Comparison of ENCODE assay signal across 20 cellular contexts in the genomic region with DNA sequence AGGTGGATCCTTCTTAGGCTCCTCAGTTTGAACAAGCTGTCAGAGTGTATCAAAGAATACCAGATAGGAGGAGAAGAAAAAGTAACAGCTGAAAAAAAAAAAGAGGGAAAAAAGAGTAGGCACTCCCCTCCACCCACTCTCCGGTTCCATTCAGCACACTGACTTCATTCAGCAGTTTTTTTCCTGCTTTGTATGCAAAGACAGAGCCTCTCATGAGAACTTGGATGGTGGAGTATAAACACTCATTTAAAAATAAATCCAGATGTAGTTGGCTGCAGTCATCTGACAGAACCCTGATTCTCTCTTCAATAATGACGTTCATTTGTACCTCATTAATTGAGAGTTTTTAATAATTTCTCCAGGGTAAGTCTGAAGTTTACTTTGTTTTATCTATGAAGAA.
"Had no signal": no experiment of that assay in that cellular context is flagged by ENCODE, and none has a peak within 500 bp of the region (broad histone marks: within the 10 kb centered on the region; RNA-seq: fewer than 3 reads in every experiment).

No MANE protein-coding gene starts in this region.

- H3K36me3 Mint-ChIP-seq: activated CD4-positive, alpha-beta memory T cell treated with anti-CD3 and anti-CD28 coated beads for 36 hours; activated naive CD8-positive, alpha-beta T cell; naive thymus-derived CD4-positive, alpha-beta T cell; neural progenitor cell; type B pancreatic cell; WTC11 had no signal

- H3K27me3 Mint-ChIP-seq: activated naive CD8-positive, alpha-beta T cell; type B pancreatic cell had no signal

- DNase-seq: activated CD4-positive, alpha-beta memory T cell treated with anti-CD3 and anti-CD28 coated beads for 36 hours; activated CD4-positive, alpha-beta T cell treated with anti-CD3 and anti-CD28 coated beads for 36 hours; activated T-cell treated with anti-CD3 and anti-CD28 coated beads for 4 hours; dermis blood vessel endothelial cell; effector memory CD8-positive, alpha-beta T cell; foreskin keratinocyte; left ventricle myocardium inferior; mammary epithelial cell; mucosa of descending colon; naive thymus-derived CD4-positive, alpha-beta T cell; ovary; stimulated activated CD4-positive, alpha-beta T cell treated with anti-CD3 and anti-CD28 coated beads, Interleukin-4, amount 100 ng/mL, for 1 hour; stomach; testis had no signal

- ATAC-seq: activated CD4-positive, alpha-beta T cell treated with anti-CD3 and anti-CD28 coated beads for 36 hours; effector memory CD8-positive, alpha-beta T cell; foreskin keratinocyte; mucosa of descending colon; naive thymus-derived CD4-positive, alpha-beta T cell; sciatic nerve; WTC11 had no signal

- H3K9me3 Mint-ChIP-seq: activated CD4-positive, alpha-beta memory T cell treated with anti-CD3 and anti-CD28 coated beads for 36 hours; effector memory CD8-positive, alpha-beta T cell; naive thymus-derived CD4-positive, alpha-beta T cell; neural progenitor cell; T-helper 2 cell treated with Interferon-gamma antibody and Interleukin-4, amounts not matched to agents 5 μg/mL and 100 μg/mL, for 36 hours; type B pancreatic cell; WTC11 had no signal

- H3K27ac Mint-ChIP-seq: activated CD4-positive, alpha-beta memory T cell treated with anti-CD3 and anti-CD28 coated beads for 36 hours; activated CD4-positive, alpha-beta T cell treated with anti-CD3 and anti-CD28 coated beads for 36 hours; activated naive CD8-positive, alpha-beta T cell; effector memory CD8-positive, alpha-beta T cell; naive thymus-derived CD4-positive, alpha-beta T cell; T-helper 2 cell treated with Interferon-gamma antibody and Interleukin-4, amounts not matched to agents 5 μg/mL and 100 μg/mL, for 36 hours; WTC11 had no signal

- H3K4me1 Mint-ChIP-seq: activated CD4-positive, alpha-beta T cell treated with anti-CD3 and anti-CD28 coated beads for 36 hours; naive thymus-derived CD4-positive, alpha-beta T cell had no signal

- H3K4me3 Mint-ChIP-seq: activated CD4-positive, alpha-beta memory T cell treated with anti-CD3 and anti-CD28 coated beads for 36 hours; activated CD4-positive, alpha-beta T cell treated with anti-CD3 and anti-CD28 coated beads for 36 hours; activated naive CD8-positive, alpha-beta T cell; effector memory CD8-positive, alpha-beta T cell; naive thymus-derived CD4-positive, alpha-beta T cell; neural progenitor cell; T-helper 2 cell treated with Interferon-gamma antibody and Interleukin-4, amounts not matched to agents 5 μg/mL and 100 μg/mL, for 36 hours; type B pancreatic cell; WTC11 had no signal
